In the genomic region with DNA sequence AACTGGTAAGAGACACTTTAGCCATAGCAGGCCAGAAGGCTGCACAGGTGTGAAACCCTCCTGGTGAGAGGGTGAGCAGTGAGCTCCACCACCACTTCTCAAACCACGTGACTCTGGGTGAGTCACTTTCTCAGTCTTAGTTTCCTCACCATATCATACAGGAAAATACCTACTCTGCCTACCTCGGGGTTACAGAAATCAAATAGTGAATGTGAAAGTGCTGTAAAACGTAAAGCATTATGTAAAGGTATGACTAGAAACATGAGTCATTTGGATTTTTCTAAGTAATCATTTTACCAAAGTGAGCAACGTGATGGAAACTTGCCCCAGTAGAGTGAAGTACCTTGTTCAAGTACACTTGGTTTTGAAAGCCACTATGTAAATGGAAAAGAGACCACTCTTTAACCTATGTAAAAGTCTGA, we compare ENCODE assay signal across 8 cellular contexts. TPM values are rescaled to one million over a fixed set of nuclear protein-coding genes. Genes with fewer than 3 reads are reported as not detected.
DNase-seq lines count a peak whose midpoint lies in the region; ATAC-seq and TF ChIP-seq lines count a peak whose summit lies in the region.

No MANE protein-coding gene starts in this region.

- no peaks in the 10 kb centered on the region for H3K27me3 Mint-ChIP-seq in activated CD4-positive, alpha-beta T cell treated with anti-CD3 and anti-CD28 coated beads, Interleukin-2, amount 10 ng/mL, durations not matched to agents 7 days and 5 days
- no peaks in the 10 kb centered on the region for H3K27me3 Mint-ChIP-seq in endodermal cell (ENCODE audit: insufficient read depth)

- DNase-seq in NCI-H510A treated with DMSO at 0.1 percent for 48 hours (lab: John Stamatoyannopoulos, UW) (peak; percentile 12), NCI-H510A (lab: John Stamatoyannopoulos, UW) (no peak), epithelial cell of prostate (ENCODE audit: low read depth, low spot score) (peak; percentile 93), NCI-H1048 (lab: John Stamatoyannopoulos, UW) (no peak), endodermal cell (no peak)
- DNase-seq in activated CD4-positive, alpha-beta T cell treated with anti-CD3 and anti-CD28 coated beads, Interleukin-2, amount 10 ng/mL, durations not matched to agents 7 days and 5 days: peak; percentile 83
- peak; percentile 33 to 65 for DNase-seq in stimulated activated CD4-positive, alpha-beta T cell treated with anti-CD3 and anti-CD28 coated beads, Interleukin-1b, Interleukin-23, amount 100 ng/mL, for 4 hours (ENCODE audit: low read depth in 2 of 2)

- H3K9me3 ChIP-seq in endodermal cell (ENCODE audit: control insufficient read depth, low read length): peaks cover 12% of the 10 kb centered on the region

- peaks cover 38% of the 10 kb centered on the region for H3K36me3 Mint-ChIP-seq in activated CD4-positive, alpha-beta T cell treated with anti-CD3 and anti-CD28 coated beads, Interleukin-2, amount 10 ng/mL, durations not matched to agents 7 days and 5 days (ENCODE audit: low read depth)
- H3K36me3 Mint-ChIP-seq in endodermal cell (ENCODE audit: low read depth): peaks cover 18% of the 10 kb centered on the region

- ATAC-seq in HG03378 (IDR thresholded peaks at IDR 0.05; ENCODE audit: unreplicated experiment): peak; percentile 93

- no peak overlapping the region for H3K4me3 ChIP-seq in endodermal cell (ENCODE audit: low read length)

- peak overlapping the region; percentile 22 for H3K4me3 Mint-ChIP-seq in activated CD4-positive, alpha-beta T cell treated with anti-CD3 and anti-CD28 coated beads, Interleukin-2, amount 10 ng/mL, durations not matched to agents 7 days and 5 days
- no peak overlapping the region for H3K4me3 Mint-ChIP-seq in endodermal cell

- TF ChIP-seq CTCF in endodermal cell (conservative IDR thresholded peaks at IDR 0.05): no peak

- peak overlapping the region; percentile 83 for H3K27ac Mint-ChIP-seq in activated CD4-positive, alpha-beta T cell treated with anti-CD3 and anti-CD28 coated beads, Interleukin-2, amount 10 ng/mL, durations not matched to agents 7 days and 5 days
- no peak overlapping the region for H3K27ac Mint-ChIP-seq in endodermal cell

- H3K27me3 ChIP-seq in endodermal cell (ENCODE audit: control insufficient read depth, insufficient read depth, low read length, poor library complexity, severe bottlenecking): no peaks in the 10 kb centered on the region

- no peaks in the 10 kb centered on the region for H3K4me1 ChIP-seq in endodermal cell (ENCODE audit: control insufficient read depth, insufficient read depth, low read length)

- POLR2A ChIA-PET in activated CD4-positive, alpha-beta T cell treated with anti-CD3 and anti-CD28 coated beads, Interleukin-2, amount 10 ng/mL, durations not matched to agents 7 days and 5 days (lab: Charles Lee): interaction anchor here (0.8 kb wide), 1 partner anchor 10 kb away, joined by 5 read pairs; no protein-coding TSS in a partner anchor

- CTCF ChIA-PET in activated CD4-positive, alpha-beta T cell treated with anti-CD3 and anti-CD28 coated beads, Interleukin-2, amount 10 ng/mL, durations not matched to agents 7 days and 5 days (lab: Charles Lee): interaction anchor here (0.5 to 2.3 kb wide), 8 partner anchors 11 to 208 kb away, joined by 3 to 7 read pairs (median 4); partner anchors contain the start of gene RASL11A

- H3K36me3 ChIP-seq in endodermal cell (ENCODE audit: control insufficient read depth, insufficient read depth, low read length): peaks cover 5% of the 10 kb centered on the region

- peak overlapping the region; percentile 49 for H3K27ac ChIP-seq in epithelial cell of prostate
- no peak overlapping the region for H3K27ac ChIP-seq in endodermal cell (ENCODE audit: low read depth, low read length)

- no peak overlapping the region for H3K9ac ChIP-seq in endodermal cell (ENCODE audit: extremely low read depth, low read length, poor library complexity, severe bottlenecking)

- WGBS in endodermal cell (ENCODE audit: insufficient coverage in 1 of 2, insufficient read length in 1 of 2), 2 experiments: 84 to 92% methylated on average over 1 to 4 of the region's 4 CpGs

- H3K4me1 Mint-ChIP-seq in activated CD4-positive, alpha-beta T cell treated with anti-CD3 and anti-CD28 coated beads, Interleukin-2, amount 10 ng/mL, durations not matched to agents 7 days and 5 days: peaks cover 66% of the 10 kb centered on the region
- H3K4me1 Mint-ChIP-seq in endodermal cell: peaks cover 6% of the 10 kb centered on the region

- peaks cover 17% of the 10 kb centered on the region for H3K9me3 Mint-ChIP-seq in activated CD4-positive, alpha-beta T cell treated with anti-CD3 and anti-CD28 coated beads, Interleukin-2, amount 10 ng/mL, durations not matched to agents 7 days and 5 days
- peaks cover 26% of the 10 kb centered on the region for H3K9me3 Mint-ChIP-seq in endodermal cell

RNA-seq across cellular contexts. Expression of gene USP12, which starts 40.4 kb away (rescaled TPM):
- 10 to 100 TPM; 18.7 to 20.7 TPM for total RNA-seq in activated CD4-positive, alpha-beta T cell treated with anti-CD3 and anti-CD28 coated beads, Interleukin-2, amount 10 ng/mL, durations not matched to agents 7 days and 5 days
- 10 to 100 TPM; 18.9 to 23.2 TPM for total RNA-seq in endodermal cell
- 18.8 TPM for polyA plus RNA-seq in endodermal cell (2013, experiment 1 of 2)
- 18.2 TPM for polyA plus RNA-seq in endodermal cell (2013, experiment 2 of 2)

Comparison
In these comparisons a context has a peak if more than half of its experiments do, and no peak if none do; other contexts are left out.
1. DNase-seq: peak in NCI-H510A treated with DMSO at 0.1 percent for 48 hours (single experiment), activated CD4-positive, alpha-beta T cell treated with anti-CD3 and anti-CD28 coated beads, Interleukin-2, amount 10 ng/mL, durations not matched to agents 7 days and 5 days (single experiment), epithelial cell of prostate (single experiment) and stimulated activated CD4-positive, alpha-beta T cell treated with anti-CD3 and anti-CD28 coated beads, Interleukin-1b, Interleukin-23, amount 100 ng/mL, for 4 hours (2 of 2); none in NCI-H510A (single experiment), NCI-H1048 (single experiment) and endodermal cell (single experiment).